12 cellular contexts compared by ENCODE assay signal in the genomic region with DNA sequence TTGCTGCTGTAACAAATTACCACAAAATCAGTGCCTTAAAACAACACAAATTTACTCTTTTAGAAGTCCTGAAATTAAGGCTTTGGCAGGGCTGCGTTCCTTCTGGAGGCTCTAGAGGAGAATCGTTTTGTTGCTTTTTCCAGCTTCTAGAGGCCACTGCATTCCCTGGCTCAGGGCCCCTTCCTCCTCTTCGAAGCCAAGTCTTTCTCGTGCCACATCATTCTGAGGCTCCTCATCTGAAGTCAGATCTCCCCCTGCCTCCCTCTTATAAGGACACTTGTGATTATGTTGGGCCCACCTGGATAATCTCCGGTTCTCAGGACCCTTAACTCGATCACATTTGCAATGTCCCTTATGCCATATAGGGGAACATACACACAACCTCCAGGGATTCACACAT.
DNase-seq lines count a peak whose midpoint lies in the region; ATAC-seq and TF ChIP-seq lines count a peak whose summit lies in the region.
"Had no signal": no experiment of that assay in that cellular context is flagged by ENCODE, and none has a peak within 500 bp of the region (broad histone marks: within the 10 kb centered on the region; RNA-seq: fewer than 3 reads in every experiment).

No MANE protein-coding gene starts in this region.

- ATAC-seq in effector memory CD8-positive, alpha-beta T cell (replicated peaks): no peak
- ATAC-seq in GM21447 (IDR thresholded peaks at IDR 0.05; ENCODE audit: unreplicated experiment): no peak
- no peak for ATAC-seq in GM21529 (IDR thresholded peaks at IDR 0.05; ENCODE audit: unreplicated experiment)

- peaks cover 0 to 9% (median 0%) of the 10 kb centered on the region in 11 experiments; a peak in 7 of 22 replicates for H3K9me3 ChIP-seq in BLaER1 treated with 17β-estradiol and CSF1 and Interleukin-3, amounts not matched to agents 10 nM and 100 nM (replicated peaks in 1 of 11)
- H3K9me3 ChIP-seq in Loucy (ENCODE audit: insufficient read depth, low read depth, low read length): no peaks in the 10 kb centered on the region
- H3K9me3 ChIP-seq: SK-N-SH had no signal

- no peaks in the 10 kb centered on the region for H3K9me3 Mint-ChIP-seq in effector memory CD8-positive, alpha-beta T cell

- no peak for TF ChIP-seq CTCF in Loucy (conservative IDR thresholded peaks at IDR 0.05; ENCODE audit: low read length)

- no peaks in the 10 kb centered on the region for H3K9me2 ChIP-seq in Loucy (replicated peaks; ENCODE audit: low read depth, low read length)
- H3K9me2 ChIP-seq: SK-N-SH had no signal

- peaks cover 77 to 84% of the 10 kb centered on the region in 2 donors for H3K4me1 Mint-ChIP-seq in effector memory CD8-positive, alpha-beta T cell (ENCODE audit: low read depth in 2 of 2)

- peaks cover 73 to 100% (median 95%) of the 10 kb centered on the region in 10 experiments for H3K4me1 ChIP-seq in BLaER1 treated with 17β-estradiol and CSF1 and Interleukin-3, amounts not matched to agents 10 nM and 100 nM
- H3K4me1 ChIP-seq in Loucy (ENCODE audit: insufficient read depth, low read length, poor library complexity, severe bottlenecking) (peaks cover 69% of the 10 kb centered on the region), rectal smooth muscle tissue (ENCODE audit: control insufficient read depth, insufficient read depth, low read length) (peaks cover 38% of the 10 kb centered on the region)

- H3K79me2 ChIP-seq in Loucy (ENCODE audit: insufficient read depth, low read length): peaks cover 62% of the 10 kb centered on the region

- peaks cover 0 to 39% (median 17%) of the 10 kb centered on the region in 11 experiments; a peak in 12 of 22 replicates for H3K36me3 ChIP-seq in BLaER1 treated with 17β-estradiol and CSF1 and Interleukin-3, amounts not matched to agents 10 nM and 100 nM
- H3K36me3 ChIP-seq in Loucy (ENCODE audit: insufficient read depth, low read length) (no peaks in the 10 kb centered on the region), rectal smooth muscle tissue (ENCODE audit: control insufficient read depth, insufficient read depth, low read length) (peaks cover 8% of the 10 kb centered on the region)

- peaks cover 0 to 4% (median 0%) of the 10 kb centered on the region in 11 experiments; a peak in 3 of 22 replicates for H4K20me1 ChIP-seq in BLaER1 treated with 17β-estradiol and CSF1 and Interleukin-3, amounts not matched to agents 10 nM and 100 nM
- H4K20me1 ChIP-seq in Loucy (ENCODE audit: insufficient read depth, low read length, poor library complexity, severe bottlenecking): no peaks in the 10 kb centered on the region

- H2AFZ ChIP-seq in Loucy (ENCODE audit: low read length): no peak overlapping the region

- no peaks in the 10 kb centered on the region for H3K27me3 ChIP-seq in BLaER1 treated with 17β-estradiol and CSF1 and Interleukin-3, amounts not matched to agents 10 nM and 100 nM
- H3K27me3 ChIP-seq in Loucy (ENCODE audit: insufficient read depth, low read length, poor library complexity, severe bottlenecking) (no peaks in the 10 kb centered on the region), rectal smooth muscle tissue (ENCODE audit: control insufficient read depth, insufficient read depth, low read length) (no peaks in the 10 kb centered on the region)

- peaks cover 58% of the 10 kb centered on the region for H3K36me3 Mint-ChIP-seq in effector memory CD8-positive, alpha-beta T cell (ENCODE audit: insufficient read depth)

- no peak for DNase-seq in effector memory CD8-positive, alpha-beta T cell
- DNase-seq in NOMO-1 treated with DMSO at 0.1 percent for 48 hours (lab: John Stamatoyannopoulos, UW; ENCODE audit: unreplicated experiment) (no peak), GOT3 (lab: John Stamatoyannopoulos, UW) (no peak)
- DNase-seq: amniotic stem cell, NCI-H146, SK-N-SH had no signal

- no peaks in the 10 kb centered on the region for H3K27me3 Mint-ChIP-seq in effector memory CD8-positive, alpha-beta T cell

- H3K27ac ChIP-seq in BLaER1 treated with 17β-estradiol and CSF1 and Interleukin-3, amounts not matched to agents 10 nM and 100 nM: peak overlapping the region in 9 of 11 experiments; percentile 98 to 100 (median 100); a peak in 19 of 22 replicates
- peak overlapping the region; percentile 65 for H3K27ac ChIP-seq in rectal smooth muscle tissue (ENCODE audit: low read depth, low read length)

- peak overlapping the region; percentile 95 to 96 for H3K27ac Mint-ChIP-seq in effector memory CD8-positive, alpha-beta T cell

- H3K4me3 ChIP-seq in BLaER1 treated with 17β-estradiol and CSF1 and Interleukin-3, amounts not matched to agents 10 nM and 100 nM: no peak overlapping the region
- H3K4me3 ChIP-seq in Loucy (ENCODE audit: low read length, poor library complexity, severe bottlenecking): no peak overlapping the region
- no peak overlapping the region for H3K4me3 ChIP-seq in rectal smooth muscle tissue (ENCODE audit: low read length)
- H3K4me3 ChIP-seq: skin epidermis had no signal

- H3F3A ChIP-seq in Loucy (ENCODE audit: low read depth): peaks cover 11% of the 10 kb centered on the region

- peak overlapping the region in 8 of 11 experiments; percentile 31 to 99 (median 94); a peak in 12 of 22 replicates for H3K9ac ChIP-seq in BLaER1 treated with 17β-estradiol and CSF1 and Interleukin-3, amounts not matched to agents 10 nM and 100 nM
- peak overlapping the region; percentile 18 for H3K9ac ChIP-seq in Loucy (ENCODE audit: low read depth, low read length, poor library complexity, severe bottlenecking)
- H3K9ac ChIP-seq in rectal smooth muscle tissue (ENCODE audit: low read length): no peak overlapping the region
- H3K9ac ChIP-seq: SK-N-SH had no signal

- peak overlapping the region; percentile 82 to 85 for H3K4me3 Mint-ChIP-seq in effector memory CD8-positive, alpha-beta T cell

- H3K4me2 ChIP-seq in BLaER1 treated with 17β-estradiol and CSF1 and Interleukin-3, amounts not matched to agents 10 nM and 100 nM: peak overlapping the region; percentile 44 to 98 (median 93)
- no peak overlapping the region for H3K4me2 ChIP-seq in Loucy (ENCODE audit: low read depth, low read length, poor library complexity, severe bottlenecking)
- H3K4me2 ChIP-seq: SK-N-SH had no signal
